28 cellular contexts compared by ENCODE assay signal in the genomic region with DNA sequence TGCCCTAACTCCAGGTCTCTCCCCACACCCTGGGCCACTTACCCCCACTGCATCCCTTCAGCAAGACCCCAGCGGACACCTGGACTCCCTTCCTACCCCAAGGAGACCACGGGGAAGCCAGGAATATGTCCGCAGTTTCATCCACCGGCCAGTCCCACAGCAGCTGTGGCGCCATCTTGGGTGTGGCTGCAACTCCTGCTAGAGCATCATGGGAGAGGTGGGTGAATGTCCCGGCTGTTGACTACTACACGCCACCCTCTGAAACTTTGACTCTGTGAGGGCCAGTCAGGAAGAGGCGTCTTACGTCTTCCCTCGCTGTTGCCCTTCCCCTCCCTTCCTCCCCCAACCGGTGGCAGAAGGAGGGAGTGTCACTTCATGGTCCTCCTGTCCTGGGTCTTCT.
"Had no signal": no experiment of that assay in that cellular context is flagged by ENCODE, and none has a peak within 500 bp of the region (broad histone marks: within the 10 kb centered on the region; RNA-seq: fewer than 3 reads in every experiment).

No MANE protein-coding gene starts in this region.

- H3K4me3 ChIP-seq: ascending aorta, body of pancreas, Peyer's patch, SJSA1 had no signal

- FAIRE-seq: bronchial epithelial cell had no signal

- H3K9me3 ChIP-seq: ascending aorta, body of pancreas, Peyer's patch, SJSA1 had no signal

- H3K27ac ChIP-seq: ascending aorta, body of pancreas, Peyer's patch, SJSA1 had no signal

- H3K4me1 ChIP-seq: ascending aorta, body of pancreas, Peyer's patch, SJSA1 had no signal

- ATAC-seq: activated naive CD4-positive, alpha-beta T cell treated with anti-CD3 and anti-CD28 coated beads, Interleukin-2, amount 50 U/mL, for 72 hours; activated naive CD8-positive, alpha-beta T cell treated with anti-CD3 and anti-CD28 coated beads, Interleukin-2, amount 50 U/mL, for 24 hours; activated T-cell treated with anti-CD3 and anti-CD28 coated beads, Interleukin-2, amount 50 U/mL, for 4 hours; body of pancreas; T-helper 17 cell had no signal

- H3K36me3 ChIP-seq: ascending aorta, Peyer's patch, SJSA1 had no signal

- DNase-seq: activated CD4-positive, alpha-beta memory T cell treated with anti-CD3 and anti-CD28 coated beads for 36 hours; activated CD4-positive, alpha-beta T cell treated with anti-CD3 and anti-CD28 coated beads, Interleukin-2, amount 10 ng/mL, durations not matched to agents 7 days and 5 days; activated CD4-positive, CD25-positive, alpha-beta regulatory T cell; activated CD8-positive, alpha-beta memory T cell treated with anti-CD3 and anti-CD28 coated beads for 24 hours; activated effector memory CD4-positive, alpha-beta T cell treated with anti-CD3 and anti-CD28 coated beads, Interleukin-2, amount 50 U/mL, for 16 hours; activated naive CD4-positive, alpha-beta T cell treated with Interleukin-2 at 50 U/mL for 16 hours; activated naive CD8-positive, alpha-beta T cell treated with anti-CD3 and anti-CD28 coated beads, Interleukin-2, amount 50 U/mL, for 24 hours; activated T-cell treated with anti-CD3 and anti-CD28 coated beads, Interleukin-2, amount 50 U/mL, for 4 hours; amniotic stem cell; body of pancreas; central memory CD4-positive, alpha-beta T cell; NCI-H146; NCI-H187 treated with DMSO at 0.1 percent for 48 hours; NCI-H2081 treated with DMSO at 0.1 percent for 48 hours; NCI-H2171 treated with DMSO at 0.1 percent for 48 hours; NCI-H345; NCI-H510A; NCI-H526 treated with DMSO at 0.1 percent for 48 hours; NCI-H82; NK-92 treated with Interleukin-12 subunit alpha and Interleukin-12 subunit beta, amount 100 ng/mL, for 24 hours; Peyer's patch; SHP77; T-helper 17 cell; T-helper 9 cell had no signal

- H3K27me3 ChIP-seq: ascending aorta, body of pancreas, Peyer's patch had no signal
